8 cellular contexts compared by ENCODE assay signal in the genomic region with DNA sequence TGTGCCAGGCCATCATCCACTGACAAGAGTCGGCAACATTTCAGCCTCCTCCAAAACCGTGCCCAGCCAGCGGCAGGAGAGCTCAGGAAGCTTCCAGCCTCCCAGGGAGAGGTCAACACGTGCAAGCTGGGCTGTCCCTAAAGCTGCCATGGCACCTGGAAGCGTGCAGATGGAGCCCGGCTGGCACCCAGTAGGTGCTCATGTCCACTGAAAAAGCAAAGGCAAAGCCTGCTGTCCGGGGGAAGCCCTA.
A peak's percentile ranks its signal among the peaks of the same experiment; 100 is the strongest.
DNase-seq lines count a peak whose midpoint lies in the region; ATAC-seq and TF ChIP-seq lines count a peak whose summit lies in the region.

No MANE protein-coding gene starts in this region.

- no peaks in the 10 kb centered on the region for H3K9me3 Mint-ChIP-seq in nephron progenitor cell

- peak overlapping the region; percentile 88 to 98 (median 95) for H3K4me2 ChIP-seq in BLaER1 treated with 17β-estradiol and CSF1 and Interleukin-3, amounts not matched to agents 10 nM and 100 nM
- peak overlapping the region; percentile 64 for H3K4me2 ChIP-seq in OCI-LY1 (ENCODE audit: low read length)

- H3K79me2 ChIP-seq in OCI-LY1 (ENCODE audit: insufficient read depth, low read length) = no peaks in the 10 kb centered on the region

- H3K27ac Mint-ChIP-seq in nephron progenitor cell = peak overlapping the region; percentile 59

- peaks cover 60 to 85% (median 79%) of the 10 kb centered on the region in 10 experiments for H3K4me1 ChIP-seq in BLaER1 treated with 17β-estradiol and CSF1 and Interleukin-3, amounts not matched to agents 10 nM and 100 nM
- H3K4me1 ChIP-seq in OCI-LY1 (ENCODE audit: insufficient read depth, low read length, severe bottlenecking) (peaks cover 57% of the 10 kb centered on the region), endocrine pancreas (ENCODE audit: control insufficient read depth, insufficient read depth, low read length) (no peaks in the 10 kb centered on the region)

- H3K9me3 ChIP-seq in BLaER1 treated with 17β-estradiol and CSF1 and Interleukin-3, amounts not matched to agents 10 nM and 100 nM (replicated peaks in 1 of 11) = no peaks in the 10 kb centered on the region
- H3K9me3 ChIP-seq in OCI-LY1 (ENCODE audit: low read length) (no peaks in the 10 kb centered on the region), endocrine pancreas (ENCODE audit: control insufficient read depth, low read length) (no peaks in the 10 kb centered on the region)

- no peaks in the 10 kb centered on the region for H3F3A ChIP-seq in OCI-LY1 (ENCODE audit: insufficient read depth, low read length)

- no peak overlapping the region for H2AFZ ChIP-seq in OCI-LY1 (ENCODE audit: low read length)

- H3K9me2 ChIP-seq in OCI-LY1 (ENCODE audit: low read depth, low read length) = no peaks in the 10 kb centered on the region

- peak overlapping the region in 10 of 11 experiments; percentile 25 to 97 (median 94); a peak in 18 of 22 replicates for H3K27ac ChIP-seq in BLaER1 treated with 17β-estradiol and CSF1 and Interleukin-3, amounts not matched to agents 10 nM and 100 nM
- H3K27ac ChIP-seq in OCI-LY1 (ENCODE audit: low read depth, low read length, poor library complexity, severe bottlenecking) = no peak overlapping the region

- peaks cover 16% of the 10 kb centered on the region for H3K36me3 Mint-ChIP-seq in nephron progenitor cell (ENCODE audit: low read depth)

- H3K36me3 ChIP-seq in BLaER1 treated with 17β-estradiol and CSF1 and Interleukin-3, amounts not matched to agents 10 nM and 100 nM = peaks cover 0 to 22% (median 12%) of the 10 kb centered on the region in 11 experiments; a peak in 10 of 22 replicates
- no peaks in the 10 kb centered on the region for H3K36me3 ChIP-seq in OCI-LY1 (ENCODE audit: insufficient read depth, low read length)
- no peaks in the 10 kb centered on the region for H3K36me3 ChIP-seq in endocrine pancreas (ENCODE audit: control insufficient read depth, insufficient read depth, low read length)

- H3K27me3 ChIP-seq in BLaER1 treated with 17β-estradiol and CSF1 and Interleukin-3, amounts not matched to agents 10 nM and 100 nM = no peaks in the 10 kb centered on the region
- no peaks in the 10 kb centered on the region; the same call in 1 of the 2 replicates for H3K27me3 ChIP-seq in OCI-LY1 (ENCODE audit: insufficient read depth, low read length)
- H3K27me3 ChIP-seq in endocrine pancreas (ENCODE audit: control insufficient read depth, insufficient read depth, low read length) = no peaks in the 10 kb centered on the region

- peaks cover 13% of the 10 kb centered on the region for H3K27me3 Mint-ChIP-seq in nephron progenitor cell (ENCODE audit: low read depth, poor library complexity)

- peak overlapping the region; percentile 81 to 99 (median 92) for H3K4me3 ChIP-seq in BLaER1 treated with 17β-estradiol and CSF1 and Interleukin-3, amounts not matched to agents 10 nM and 100 nM
- H3K4me3 ChIP-seq in OCI-LY1 (ENCODE audit: low read depth, low read length, poor library complexity, severe bottlenecking) (peak overlapping the region; percentile 57), endocrine pancreas (ENCODE audit: control insufficient read depth, insufficient read depth, low read length) (no peak overlapping the region)

- H3K4me1 Mint-ChIP-seq in nephron progenitor cell = peaks cover 70% of the 10 kb centered on the region

- no peak for ATAC-seq in HG02642 (IDR thresholded peaks at IDR 0.05; ENCODE audit: poor library complexity, unreplicated experiment)

- TF ChIP-seq CTCF in OCI-LY1 (IDR thresholded peaks at IDR 0.05; ENCODE audit: low read length) (no peak), nephron progenitor cell (IDR thresholded peaks at IDR 0.05) (no peak)

- peak overlapping the region; percentile 88 to 99 (median 96) for H3K9ac ChIP-seq in BLaER1 treated with 17β-estradiol and CSF1 and Interleukin-3, amounts not matched to agents 10 nM and 100 nM
- H3K9ac ChIP-seq in OCI-LY1 (ENCODE audit: low read length) (peak overlapping the region; percentile 59; the same call in 1 of the 2 replicates), endocrine pancreas (ENCODE audit: control insufficient read depth, insufficient read depth, low read length) (peak overlapping the region; percentile 71)

- peaks cover 52 to 63% (median 58%) of the 10 kb centered on the region in 11 experiments; a peak in 20 of 22 replicates for H4K20me1 ChIP-seq in BLaER1 treated with 17β-estradiol and CSF1 and Interleukin-3, amounts not matched to agents 10 nM and 100 nM
- no peaks in the 10 kb centered on the region for H4K20me1 ChIP-seq in OCI-LY1 (ENCODE audit: insufficient read depth, low read length)

- H3K4me3 Mint-ChIP-seq in nephron progenitor cell = peak overlapping the region; percentile 84

- DNase-seq in nephron progenitor cell (no peak), middle frontal gyrus (ENCODE audit: extremely low spot score, low spot score) (no peak), NCI-H128 (lab: John Stamatoyannopoulos, UW; ENCODE audit: unreplicated experiment) (no peak), SW 1271 (lab: John Stamatoyannopoulos, UW) (no peak)
